Comparison of ENCODE assay signal across 26 cellular contexts in genomic region chr2:24544456-24545115, GRCh38.
"Had no signal": no experiment of that assay in that cellular context is flagged by ENCODE, and none has a peak within 500 bp of the region (broad histone marks: within the 10 kb centered on the region; RNA-seq: fewer than 3 reads in every experiment).

No MANE protein-coding gene starts in this region.

- H3K27ac Mint-ChIP-seq: activated naive CD4-positive, alpha-beta T cell treated with anti-CD3 and anti-CD28 coated beads, Interleukin-2, amount 10 ng/mL, durations not matched to agents 7 days and 5 days; brain; dendritic cell treated with granulocyte-macrophage colony-stimulating factor and Interleukin-4, amounts not matched to agents 40 ng/mL and 50 ng/mL, for 4 days; nephron; type B pancreatic cell had no signal

- H3K4me3 ChIP-seq: hepatocyte, ovary, psoas muscle, right atrium auricular region, spleen, thoracic aorta, vagina had no signal

- H3K4me1 ChIP-seq: right atrium auricular region had no signal

- H3K36me3 ChIP-seq: neutrophil, ovary, right atrium auricular region, thoracic aorta, vagina had no signal

- ATAC-seq: activated CD4-positive, CD25-positive, alpha-beta regulatory T cell treated with anti-CD3 and anti-CD28 coated beads, Interleukin-2, amount 50 U/mL, for 24 hours; left ventricle myocardium superior; psoas muscle had no signal

- H3K4me3 Mint-ChIP-seq: activated naive CD4-positive, alpha-beta T cell treated with anti-CD3 and anti-CD28 coated beads, Interleukin-2, amount 10 ng/mL, durations not matched to agents 7 days and 5 days; brain; dendritic cell treated with granulocyte-macrophage colony-stimulating factor and Interleukin-4, amounts not matched to agents 40 ng/mL and 50 ng/mL, for 4 days; nephron; type B pancreatic cell had no signal

- H3K9me3 ChIP-seq: neutrophil, ovary, thoracic aorta, vagina had no signal

- H3K4me2 ChIP-seq: hepatocyte had no signal

- DNase-seq: activated effector memory CD4-positive, alpha-beta T cell treated with anti-CD3 and anti-CD28 coated beads, Interleukin-2, amount 50 U/mL, for 16 hours; activated naive CD4-positive, alpha-beta T cell treated with anti-CD3 and anti-CD28 coated beads, Interleukin-2, amount 10 ng/mL, durations not matched to agents 7 days and 5 days; activated T-cell treated with anti-CD3 and anti-CD28 coated beads, Interleukin-2, amount 50 U/mL, for 48 hours; anterior cingulate cortex; effector CD4-positive, alpha-beta T cell; erythroblast; glutamatergic neuron; left ventricle myocardium superior; mammary epithelial cell; midbrain; ovary; psoas muscle; spleen; stimulated activated CD4-positive, alpha-beta T cell treated with anti-CD3 and anti-CD28 coated beads, Interleukin-4, amount 100 ng/mL, for 1 hour; stimulated activated naive CD4-positive, alpha-beta T cell treated with Interleukin-2 at 50 U/mL for 16 hours had no signal

- H3K27ac ChIP-seq: hepatocyte, neutrophil, ovary, psoas muscle, right atrium auricular region, spleen, thoracic aorta, vagina, VCaP had no signal

- H3K27me3 Mint-ChIP-seq: activated naive CD4-positive, alpha-beta T cell treated with anti-CD3 and anti-CD28 coated beads, Interleukin-2, amount 10 ng/mL, durations not matched to agents 7 days and 5 days; brain; dendritic cell treated with granulocyte-macrophage colony-stimulating factor and Interleukin-4, amounts not matched to agents 40 ng/mL and 50 ng/mL, for 4 days; type B pancreatic cell had no signal

- H3K4me1 Mint-ChIP-seq: brain, nephron had no signal

- H3K27me3 ChIP-seq: hepatocyte, neutrophil, ovary, right atrium auricular region, spleen, vagina had no signal

- H2AFZ ChIP-seq: hepatocyte had no signal
